Comparison of ENCODE assay signal across 8 cellular contexts in genomic region chr11:100932474-100933100, GRCh38.
DNase-seq lines count a peak whose midpoint lies in the region; ATAC-seq and TF ChIP-seq lines count a peak whose summit lies in the region.

No MANE protein-coding gene starts in this region.

- ATAC-seq in lower lobe of right lung (peak in 1 of 2 donors; percentile 21), HG03460 (IDR thresholded peaks at IDR 0.05; ENCODE audit: unreplicated experiment) (no peak)

- peaks cover 3% of the 10 kb centered on the region for H3K4me1 ChIP-seq in BE2C
- H3K4me1 ChIP-seq in lower lobe of right lung, result no peaks in the 10 kb centered on the region

- H3K27ac ChIP-seq in lower lobe of right lung, result no peak overlapping the region

- no peaks in the 10 kb centered on the region for H3K27me3 ChIP-seq in BE2C
- no peaks in the 10 kb centered on the region for H3K27me3 ChIP-seq in lower lobe of right lung (ENCODE audit: low read depth)

- H3K4me3 ChIP-seq in BE2C (ENCODE audit: low read depth, low read length) (no peak overlapping the region), lower lobe of right lung (no peak overlapping the region)

- no peaks in the 10 kb centered on the region for H3K9me3 ChIP-seq in BE2C
- no peaks in the 10 kb centered on the region for H3K9me3 ChIP-seq in lower lobe of right lung

- H3K36me3 ChIP-seq in BE2C (no peaks in the 10 kb centered on the region), lower lobe of right lung (no peaks in the 10 kb centered on the region)

- intact Hi-C loops in lower lobe of right lung (cut with DNase I), result loop anchor here (10.0 kb wide), 1 partner anchor 358 kb away; no protein-coding TSS in a partner anchor

- TF ChIP-seq CTCF in BE2C (IDR thresholded peaks at IDR 0.05; ENCODE audit: low read depth, low read length) (peak; percentile 51), GM20000 (IDR thresholded peaks at IDR 0.05; ENCODE audit: extremely low read depth, missing control alignments) (no peak), lower lobe of right lung (IDR thresholded peaks at IDR 0.05) (peak; percentile 32)

- DNase-seq in BE2C (no peak), GM20000 (ENCODE audit: low spot score) (peak; percentile 14), MV-4-11 (lab: John Stamatoyannopoulos, UW) (peak; percentile 49), astrocyte of the hippocampus (ENCODE audit: low read depth, low spot score) (peak; percentile 55), lower lobe of right lung (no peak), GDM1 (lab: John Stamatoyannopoulos, UW) (no peak)
- no peak for DNase-seq in stimulated activated CD4-positive, alpha-beta T cell treated with anti-CD3 and anti-CD28 coated beads, Interleukin-4, amount 100 ng/mL, for 4 hours

Comparison
In these comparisons a context has a peak if more than half of its experiments do, and no peak if none do; other contexts are left out.
1. DNase-seq: peak in GM20000 (single experiment), MV-4-11 (single experiment) and astrocyte of the hippocampus (single experiment); none in BE2C (single experiment), lower lobe of right lung (single experiment), GDM1 (single experiment) and stimulated activated CD4-positive, alpha-beta T cell treated with anti-CD3 and anti-CD28 coated beads, Interleukin-4, amount 100 ng/mL, for 4 hours (0 of 2).